In genomic region chr2:127107622-127107999, GRCh38 we compare ENCODE assay signal across 8 cellular contexts. TPM values are rescaled to one million over a fixed set of nuclear protein-coding genes. Genes with fewer than 3 reads are reported as not detected.
DNase-seq lines count a peak whose midpoint lies in the region; ATAC-seq and TF ChIP-seq lines count a peak whose summit lies in the region.

No MANE protein-coding gene starts in this region.

- peak overlapping the region; percentile 84 for H3K4me3 Mint-ChIP-seq in T-helper 2 cell treated with Interferon-gamma antibody and Interleukin-4, amounts not matched to agents 5 μg/mL and 100 μg/mL, for 36 hours
- peak overlapping the region; percentile 83 for H3K4me3 Mint-ChIP-seq in progenitor cell of endocrine pancreas (ENCODE audit: low read depth)

- ATAC-seq in HG03103 (IDR thresholded peaks at IDR 0.05; ENCODE audit: low read depth, unreplicated experiment) (peak; percentile 26), foreskin keratinocyte (peak; percentile 61)

- peaks cover 4% of the 10 kb centered on the region for H3K4me1 ChIP-seq in foreskin keratinocyte

- peaks cover 6% of the 10 kb centered on the region for H3K27me3 ChIP-seq in foreskin keratinocyte

- H3K9me3 Mint-ChIP-seq in T-helper 2 cell treated with Interferon-gamma antibody and Interleukin-4, amounts not matched to agents 5 μg/mL and 100 μg/mL, for 36 hours: no peaks in the 10 kb centered on the region
- no peaks in the 10 kb centered on the region for H3K9me3 Mint-ChIP-seq in progenitor cell of endocrine pancreas (ENCODE audit: low read depth)

- peaks cover 7% of the 10 kb centered on the region for H3K4me1 Mint-ChIP-seq in T-helper 2 cell treated with Interferon-gamma antibody and Interleukin-4, amounts not matched to agents 5 μg/mL and 100 μg/mL, for 36 hours (ENCODE audit: low read depth)
- H3K4me1 Mint-ChIP-seq in progenitor cell of endocrine pancreas (ENCODE audit: low read depth): peaks cover 31% of the 10 kb centered on the region

- H3K27ac Mint-ChIP-seq in T-helper 2 cell treated with Interferon-gamma antibody and Interleukin-4, amounts not matched to agents 5 μg/mL and 100 μg/mL, for 36 hours: no peak overlapping the region
- peak overlapping the region; percentile 92 for H3K27ac Mint-ChIP-seq in progenitor cell of endocrine pancreas

- peak overlapping the region; percentile 92 for H3K27ac ChIP-seq in foreskin keratinocyte

- H3K36me3 Mint-ChIP-seq in T-helper 2 cell treated with Interferon-gamma antibody and Interleukin-4, amounts not matched to agents 5 μg/mL and 100 μg/mL, for 36 hours (ENCODE audit: low read depth): no peaks in the 10 kb centered on the region
- no peaks in the 10 kb centered on the region for H3K36me3 Mint-ChIP-seq in progenitor cell of endocrine pancreas (ENCODE audit: insufficient read depth)

- TF ChIP-seq CTCF in foreskin keratinocyte (conservative IDR thresholded peaks at IDR 0.05) (no peak), progenitor cell of endocrine pancreas (IDR thresholded peaks at IDR 0.05; ENCODE audit: unreplicated experiment) (peak; percentile 51)

- H3K27me3 Mint-ChIP-seq in T-helper 2 cell treated with Interferon-gamma antibody and Interleukin-4, amounts not matched to agents 5 μg/mL and 100 μg/mL, for 36 hours (ENCODE audit: low read depth): peaks cover 48% of the 10 kb centered on the region
- H3K27me3 Mint-ChIP-seq in progenitor cell of endocrine pancreas: peaks cover 2% of the 10 kb centered on the region

- DNase-seq in NCI-H82 (lab: John Stamatoyannopoulos, UW): peak; percentile 69
- no peak for DNase-seq in NCI-H82 treated with DMSO at 0.1 percent for 48 hours (lab: John Stamatoyannopoulos, UW; ENCODE audit: unreplicated experiment)
- no peak for DNase-seq in T-helper 2 cell treated with Interferon-gamma antibody and Interleukin-4, amounts not matched to agents 5 μg/mL and 100 μg/mL, for 36 hours (ENCODE audit: low spot score)
- no peak for DNase-seq in foreskin keratinocyte
- no peak for DNase-seq in progenitor cell of endocrine pancreas (ENCODE audit: low spot score, unreplicated experiment)
- no peak for DNase-seq in AG20443 (ENCODE audit: low spot score)
- no peak for DNase-seq in LoVo (ENCODE audit: low spot score)

RNA-seq across cellular contexts. Expression of gene BIN1, which starts 0.7 kb away (rescaled TPM):
- total RNA-seq in foreskin keratinocyte (30.6 and 30.8 TPM in 2 replicates), progenitor cell of endocrine pancreas (65.5 and 66.0 TPM in 2 replicates)
- polyA plus RNA-seq in foreskin keratinocyte: 29.4 and 31.0 TPM in 2 replicates
